7 cellular contexts compared by ENCODE assay signal in genomic region chr2:194504876-194505275, GRCh38.
DNase-seq lines count a peak whose midpoint lies in the region; TF ChIP-seq lines count a peak whose summit lies in the region.
"Not testable (repeated sequence)": the region's sequence is repeated elsewhere in the genome, so short reads cannot be mapped to it uniquely, and the experiment has no call there.

No MANE protein-coding gene starts in this region.

- H2BK120ac ChIP-seq in mesendoderm (ENCODE audit: low read depth, low read length): not testable (repeated sequence)

- H3K4me3 ChIP-seq in WERI-Rb-1 (ENCODE audit: low read depth, low read length); mesendoderm (ENCODE audit: low read length): not testable (repeated sequence)

- not testable (repeated sequence) for H3K36me3 ChIP-seq in WERI-Rb-1; mesendoderm (ENCODE audit: control insufficient read depth, insufficient read depth, low read length)

- H3K27ac ChIP-seq in WERI-Rb-1; mesendoderm (ENCODE audit: low read depth, low read length): not testable (repeated sequence)

- H3K27me3 ChIP-seq in WERI-Rb-1 (ENCODE audit: insufficient read depth, low read depth, severe bottlenecking); mesendoderm (ENCODE audit: insufficient read depth, low read length, poor library complexity): not testable (repeated sequence)

- not testable (repeated sequence) for H4K8ac ChIP-seq in mesendoderm (ENCODE audit: low read depth, low read length)

- H3K79me2 ChIP-seq in mesendoderm (ENCODE audit: control insufficient read depth, insufficient read depth, low read length): not testable (repeated sequence)

- not testable (repeated sequence) for H3K79me1 ChIP-seq in mesendoderm (ENCODE audit: low read length)

- not testable (repeated sequence) for TF ChIP-seq CTCF in WERI-Rb-1 (IDR thresholded peaks at IDR 0.05; ENCODE audit: low read depth, low read length)

- not testable (repeated sequence) for H3K9ac ChIP-seq in mesendoderm (ENCODE audit: low read length)

- H3K56ac ChIP-seq in mesendoderm (ENCODE audit: low read length): not testable (repeated sequence)

- not testable (repeated sequence) for H3K18ac ChIP-seq in mesendoderm (ENCODE audit: low read length)

- in situ Hi-C loops in KBM-7 (cut with MboI; ENCODE audit: low pct_unique_long_range_greater_than_20kb, low sequenced_read_pairs): not testable (repeated sequence)

- H3K23ac ChIP-seq in mesendoderm (ENCODE audit: low read length): not testable (repeated sequence)

- H2BK5ac ChIP-seq in mesendoderm (ENCODE audit: low read length): not testable (repeated sequence)

- H3K4me1 ChIP-seq in mesendoderm (ENCODE audit: control insufficient read depth, low read depth, low read length): not testable (repeated sequence)

- WGBS in mesendoderm (ENCODE audit: extremely low coverage, insufficient coverage, low lambda C conversion rate): no CpG with 5 or more reads among the region's 3 CpGs

- not testable (repeated sequence) for H4K5ac ChIP-seq in mesendoderm (ENCODE audit: low read length)

- H2AK5ac ChIP-seq in mesendoderm (ENCODE audit: low read length): not testable (repeated sequence)

- not testable (repeated sequence) for H3K4me2 ChIP-seq in mesendoderm (ENCODE audit: low read length)

- not testable (repeated sequence) for H3K4ac ChIP-seq in mesendoderm (ENCODE audit: low read depth, low read length)

- DNase-seq in DMS153 (lab: John Stamatoyannopoulos, UW): peak; percentile 25
- peak; percentile 62 for DNase-seq in KBM-7
- peak; percentile 91 to 93 for DNase-seq in NCI-H524 (lab: John Stamatoyannopoulos, UW)
- peak; percentile 93 for DNase-seq in NCI-H82 (lab: John Stamatoyannopoulos, UW)
- DNase-seq in OCI-M1 (lab: John Stamatoyannopoulos, UW): peak; percentile 80
- DNase-seq in WERI-Rb-1: peak; percentile 9
- peak; percentile 86 for DNase-seq in mesendoderm

- H3K9me3 ChIP-seq in WERI-Rb-1 (ENCODE audit: severe bottlenecking): not testable (repeated sequence)

- not testable (repeated sequence) for H2BK15ac ChIP-seq in mesendoderm (replicated peaks; ENCODE audit: low read depth)

Comparison
In these comparisons a context has a peak if more than half of its experiments do, and no peak if none do; other contexts are left out.
1. DNase-seq: peak in every context shown above with its lines; median percentile 93 in NCI-H82; 92 in NCI-H524; 86 in mesendoderm; 80 in OCI-M1; 62 in KBM-7; 25 in DMS153; 9 in WERI-Rb-1.